In the genomic region with DNA sequence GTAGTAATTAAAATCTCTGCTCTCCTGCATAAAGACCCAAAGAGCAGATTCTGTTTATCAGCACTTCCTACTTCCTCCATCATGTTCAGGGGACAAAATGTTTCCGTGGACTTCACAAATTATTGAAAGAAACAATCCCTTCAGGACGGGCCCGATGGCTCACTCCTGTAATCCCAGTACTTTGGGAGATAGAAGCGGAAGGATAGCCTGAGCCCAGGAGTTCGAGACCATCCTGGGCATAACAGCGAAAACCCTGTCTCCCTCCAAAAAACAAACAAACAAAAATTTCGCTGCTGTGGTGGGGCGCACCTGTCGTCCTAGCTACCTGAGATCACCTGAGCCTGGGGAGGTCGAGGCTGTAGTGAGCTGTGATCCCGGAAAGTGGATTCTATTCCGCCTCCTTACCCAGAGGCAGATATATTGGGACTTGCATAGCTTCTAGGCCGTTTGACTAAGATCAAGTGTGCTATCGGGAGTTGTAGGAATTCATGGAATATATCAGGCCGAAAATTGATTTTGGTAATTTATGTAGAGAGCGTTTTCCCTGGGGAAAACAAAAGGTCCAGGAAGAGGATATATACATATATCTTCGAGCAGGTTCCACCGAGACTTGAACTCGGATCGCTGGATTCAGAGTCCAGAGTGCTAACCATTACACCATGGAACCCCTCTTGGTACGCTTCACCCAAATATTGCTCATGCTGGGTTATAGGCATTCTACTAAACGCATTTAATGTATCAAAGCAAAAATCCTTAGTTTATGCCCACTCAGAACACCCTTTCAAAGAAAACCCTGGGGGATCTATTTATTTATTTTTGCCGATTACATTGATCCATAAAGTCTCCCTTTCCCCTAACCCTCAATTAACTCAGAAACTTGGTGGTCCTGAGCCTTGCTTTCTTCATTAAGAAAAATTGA, we compare ENCODE assay signal across 1 cellular context.
TF ChIP-seq lines count a peak whose summit lies in the region.

No MANE protein-coding gene starts in this region.

TF ChIP-seq in HepG2, 621 proteins besides CTCF, POLR2A, EP300 and RAD21 (continued from another document and continues in another):
- TF ChIP-seq, protein P1, sequence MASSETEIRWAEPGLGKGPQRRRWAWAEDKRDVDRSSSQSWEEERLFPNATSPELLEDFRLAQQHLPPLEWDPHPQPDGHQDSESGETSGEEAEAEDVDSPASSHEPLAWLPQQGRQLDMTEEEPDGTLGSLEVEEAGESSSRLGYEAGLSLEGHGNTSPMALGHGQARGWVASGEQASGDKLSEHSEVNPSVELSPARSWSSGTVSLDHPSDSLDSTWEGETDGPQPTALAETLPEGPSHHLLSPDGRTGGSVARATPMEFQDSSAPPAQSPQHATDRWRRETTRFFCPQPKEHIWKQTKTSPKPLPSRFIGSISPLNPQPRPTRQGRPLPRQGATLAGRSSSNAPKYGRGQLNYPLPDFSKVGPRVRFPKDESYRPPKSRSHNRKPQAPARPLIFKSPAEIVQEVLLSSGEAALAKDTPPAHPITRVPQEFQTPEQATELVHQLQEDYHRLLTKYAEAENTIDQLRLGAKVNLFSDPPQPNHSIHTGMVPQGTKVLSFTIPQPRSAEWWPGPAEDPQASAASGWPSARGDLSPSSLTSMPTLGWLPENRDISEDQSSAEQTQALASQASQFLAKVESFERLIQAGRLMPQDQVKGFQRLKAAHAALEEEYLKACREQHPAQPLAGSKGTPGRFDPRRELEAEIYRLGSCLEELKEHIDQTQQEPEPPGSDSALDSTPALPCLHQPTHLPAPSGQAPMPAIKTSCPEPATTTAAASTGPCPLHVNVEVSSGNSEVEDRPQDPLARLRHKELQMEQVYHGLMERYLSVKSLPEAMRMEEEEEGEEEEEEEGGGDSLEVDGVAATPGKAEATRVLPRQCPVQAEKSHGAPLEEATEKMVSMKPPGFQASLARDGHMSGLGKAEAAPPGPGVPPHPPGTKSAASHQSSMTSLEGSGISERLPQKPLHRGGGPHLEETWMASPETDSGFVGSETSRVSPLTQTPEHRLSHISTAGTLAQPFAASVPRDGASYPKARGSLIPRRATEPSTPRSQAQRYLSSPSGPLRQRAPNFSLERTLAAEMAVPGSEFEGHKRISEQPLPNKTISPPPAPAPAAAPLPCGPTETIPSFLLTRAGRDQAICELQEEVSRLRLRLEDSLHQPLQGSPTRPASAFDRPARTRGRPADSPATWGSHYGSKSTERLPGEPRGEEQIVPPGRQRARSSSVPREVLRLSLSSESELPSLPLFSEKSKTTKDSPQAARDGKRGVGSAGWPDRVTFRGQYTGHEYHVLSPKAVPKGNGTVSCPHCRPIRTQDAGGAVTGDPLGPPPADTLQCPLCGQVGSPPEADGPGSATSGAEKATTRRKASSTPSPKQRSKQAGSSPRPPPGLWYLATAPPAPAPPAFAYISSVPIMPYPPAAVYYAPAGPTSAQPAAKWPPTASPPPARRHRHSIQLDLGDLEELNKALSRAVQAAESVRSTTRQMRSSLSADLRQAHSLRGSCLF (CRISPR knock-in tag; IDR thresholded peaks at IDR 0.05; ENCODE audit: borderline replicate concordance) = no peak
- TF ChIP-seq ISL2 (CRISPR knock-in tag; IDR thresholded peaks at IDR 0.05) (peak; percentile 47), RFX1 (IDR thresholded peaks at IDR 0.05) (no peak), CHD4 (IDR thresholded peaks at IDR 0.05; ENCODE audit: borderline replicate concordance, low read length) (peak; percentile 8; the same call in 1 of the 2 replicates), ELF4 (CRISPR knock-in tag; IDR thresholded peaks at IDR 0.05; ENCODE audit: borderline replicate concordance) (no peak), BCL6 (CRISPR knock-in tag; IDR thresholded peaks at IDR 0.05) (no peak), MTA1 (CRISPR knock-in tag; IDR thresholded peaks at IDR 0.05; ENCODE audit: borderline replicate concordance) (no peak), NFIB (CRISPR knock-in tag; IDR thresholded peaks at IDR 0.05; ENCODE audit: borderline replicate concordance) (no peak), ZC3H13 (CRISPR knock-in tag; IDR thresholded peaks at IDR 0.05) (no peak), ZNF253 (CRISPR knock-in tag; IDR thresholded peaks at IDR 0.05; ENCODE audit: borderline replicate concordance) (no peak), ZNF550 (CRISPR knock-in tag; IDR thresholded peaks at IDR 0.05; ENCODE audit: borderline replicate concordance) (no peak), IKZF4 (CRISPR knock-in tag; IDR thresholded peaks at IDR 0.05; ENCODE audit: borderline replicate concordance, low read depth, not compliant biosample characterization) (no peak), FOXJ3 (CRISPR knock-in tag; IDR thresholded peaks at IDR 0.05; ENCODE audit: borderline replicate concordance) (no peak), HDAC6 (IDR thresholded peaks at IDR 0.05; ENCODE audit: low read depth, low read length) (no peak), TOPORS (CRISPR knock-in tag; IDR thresholded peaks at IDR 0.05) (no peak), XBP1 (CRISPR knock-in tag; IDR thresholded peaks at IDR 0.05) (0 out of 2 replicates have a peak, but pooled peaks have one; percentile 20), THYN1 (CRISPR knock-in tag; IDR thresholded peaks at IDR 0.05; ENCODE audit: borderline replicate concordance, low read depth) (no peak), NFIC (IDR thresholded peaks at IDR 0.05; ENCODE audit: low read length) (peak; percentile 46; the same call in 1 of the 2 replicates), CENPX (CRISPR knock-in tag; IDR thresholded peaks at IDR 0.05) (no peak), MBNL3 (CRISPR knock-in tag; conservative IDR thresholded peaks at IDR 0.05) (no peak), U2AF1 (optimal IDR thresholded peaks at IDR 0.05; ENCODE audit: low read depth, low read length) (no peak), SALL2 (CRISPR knock-in tag; IDR thresholded peaks at IDR 0.05) (no peak), SIN3A (IDR thresholded peaks at IDR 0.05; ENCODE audit: borderline replicate concordance, low read depth, low read length) (no peak), ZNF121 (CRISPR knock-in tag; IDR thresholded peaks at IDR 0.05) (0 out of 2 replicates have a peak, but pooled peaks have one; percentile 12), ZNF788 (CRISPR knock-in tag; IDR thresholded peaks at IDR 0.05; ENCODE audit: borderline replicate concordance) (no peak), NFE2 (CRISPR knock-in tag; IDR thresholded peaks at IDR 0.05) (no peak), ZNF549 (CRISPR knock-in tag; IDR thresholded peaks at IDR 0.05) (no peak), CREM (IDR thresholded peaks at IDR 0.05) (no peak), CREM (CRISPR knock-in tag; IDR thresholded peaks at IDR 0.05) (no peak), RBFOX2 (IDR thresholded peaks at IDR 0.05; ENCODE audit: low read depth, low read length) (no peak), ZNF746 (CRISPR knock-in tag; IDR thresholded peaks at IDR 0.05) (no peak), NCOR1 (IDR thresholded peaks at IDR 0.05; ENCODE audit: borderline replicate concordance, low read length) (0 out of 2 replicates have a peak, but pooled peaks have one; percentile 23), ZNF446 (CRISPR knock-in tag; IDR thresholded peaks at IDR 0.05) (no peak), ARID2 (CRISPR knock-in tag; IDR thresholded peaks at IDR 0.05; ENCODE audit: borderline replicate concordance) (0 out of 2 replicates have a peak, but pooled peaks have one; percentile 66), MIXL1 (CRISPR knock-in tag; IDR thresholded peaks at IDR 0.05) (no peak), HIVEP1 (CRISPR knock-in tag; IDR thresholded peaks at IDR 0.05) (no peak), ZNF24 (IDR thresholded peaks at IDR 0.05) (peak; percentile 96), CAMTA2 (CRISPR knock-in tag; IDR thresholded peaks at IDR 0.05; ENCODE audit: borderline replicate concordance) (no peak)
- TF ChIP-seq, protein P2, sequence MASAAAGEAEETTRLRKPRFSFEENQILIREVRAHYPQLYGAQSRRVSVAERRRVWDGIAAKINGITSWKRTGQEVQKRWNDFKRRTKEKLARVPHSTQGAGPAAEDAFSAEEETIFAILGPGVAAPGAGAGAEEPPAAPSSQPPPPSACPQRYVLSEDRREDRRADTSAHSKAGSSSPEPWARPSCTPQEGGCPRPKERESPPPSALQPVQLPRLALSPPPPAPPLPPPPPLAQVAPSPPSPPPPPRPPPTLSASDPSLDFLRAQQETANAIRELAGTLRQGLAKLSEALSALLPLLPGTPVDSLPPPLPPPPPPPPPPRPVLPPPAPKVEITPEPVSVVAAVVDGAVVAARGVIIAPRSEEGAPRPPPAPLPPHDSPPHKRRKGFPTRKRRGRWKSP (CRISPR knock-in tag; IDR thresholded peaks at IDR 0.05) = peak; percentile 57; the same call in 1 of the 2 replicates
- TF ChIP-seq, protein P3, sequence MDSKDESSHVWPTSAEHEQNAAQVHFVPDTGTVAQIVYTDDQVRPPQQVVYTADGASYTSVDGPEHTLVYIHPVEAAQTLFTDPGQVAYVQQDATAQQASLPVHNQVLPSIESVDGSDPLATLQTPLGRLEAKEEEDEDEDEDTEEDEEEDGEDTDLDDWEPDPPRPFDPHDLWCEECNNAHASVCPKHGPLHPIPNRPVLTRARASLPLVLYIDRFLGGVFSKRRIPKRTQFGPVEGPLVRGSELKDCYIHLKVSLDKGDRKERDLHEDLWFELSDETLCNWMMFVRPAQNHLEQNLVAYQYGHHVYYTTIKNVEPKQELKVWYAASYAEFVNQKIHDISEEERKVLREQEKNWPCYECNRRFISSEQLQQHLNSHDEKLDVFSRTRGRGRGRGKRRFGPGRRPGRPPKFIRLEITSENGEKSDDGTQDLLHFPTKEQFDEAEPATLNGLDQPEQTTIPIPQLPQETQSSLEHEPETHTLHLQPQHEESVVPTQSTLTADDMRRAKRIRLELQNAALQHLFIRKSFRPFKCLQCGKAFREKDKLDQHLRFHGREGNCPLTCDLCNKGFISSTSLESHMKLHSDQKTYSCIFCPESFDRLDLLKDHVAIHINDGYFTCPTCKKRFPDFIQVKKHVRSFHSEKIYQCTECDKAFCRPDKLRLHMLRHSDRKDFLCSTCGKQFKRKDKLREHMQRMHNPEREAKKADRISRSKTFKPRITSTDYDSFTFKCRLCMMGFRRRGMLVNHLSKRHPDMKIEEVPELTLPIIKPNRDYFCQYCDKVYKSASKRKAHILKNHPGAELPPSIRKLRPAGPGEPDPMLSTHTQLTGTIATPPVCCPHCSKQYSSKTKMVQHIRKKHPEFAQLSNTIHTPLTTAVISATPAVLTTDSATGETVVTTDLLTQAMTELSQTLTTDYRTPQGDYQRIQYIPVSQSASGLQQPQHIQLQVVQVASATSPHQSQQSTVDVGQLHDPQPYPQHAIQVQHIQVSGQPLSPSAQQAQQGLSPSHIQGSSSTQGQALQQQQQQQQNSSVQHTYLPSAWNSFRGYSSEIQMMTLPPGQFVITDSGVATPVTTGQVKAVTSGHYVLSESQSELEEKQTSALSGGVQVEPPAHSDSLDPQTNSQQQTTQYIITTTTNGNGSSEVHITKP (CRISPR knock-in tag; IDR thresholded peaks at IDR 0.05; ENCODE audit: low read depth) = no peak
- TF ChIP-seq, protein P4, sequence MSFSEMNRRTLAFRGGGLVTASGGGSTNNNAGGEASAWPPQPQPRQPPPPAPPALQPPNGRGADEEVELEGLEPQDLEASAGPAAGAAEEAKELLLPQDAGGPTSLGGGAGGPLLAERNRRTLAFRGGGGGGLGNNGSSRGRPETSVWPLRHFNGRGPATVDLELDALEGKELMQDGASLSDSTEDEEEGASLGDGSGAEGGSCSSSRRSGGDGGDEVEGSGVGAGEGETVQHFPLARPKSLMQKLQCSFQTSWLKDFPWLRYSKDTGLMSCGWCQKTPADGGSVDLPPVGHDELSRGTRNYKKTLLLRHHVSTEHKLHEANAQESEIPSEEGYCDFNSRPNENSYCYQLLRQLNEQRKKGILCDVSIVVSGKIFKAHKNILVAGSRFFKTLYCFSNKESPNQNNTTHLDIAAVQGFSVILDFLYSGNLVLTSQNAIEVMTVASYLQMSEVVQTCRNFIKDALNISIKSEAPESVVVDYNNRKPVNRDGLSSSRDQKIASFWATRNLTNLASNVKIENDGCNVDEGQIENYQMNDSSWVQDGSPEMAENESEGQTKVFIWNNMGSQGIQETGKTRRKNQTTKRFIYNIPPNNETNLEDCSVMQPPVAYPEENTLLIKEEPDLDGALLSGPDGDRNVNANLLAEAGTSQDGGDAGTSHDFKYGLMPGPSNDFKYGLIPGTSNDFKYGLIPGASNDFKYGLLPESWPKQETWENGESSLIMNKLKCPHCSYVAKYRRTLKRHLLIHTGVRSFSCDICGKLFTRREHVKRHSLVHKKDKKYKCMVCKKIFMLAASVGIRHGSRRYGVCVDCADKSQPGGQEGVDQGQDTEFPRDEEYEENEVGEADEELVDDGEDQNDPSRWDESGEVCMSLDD (CRISPR knock-in tag; IDR thresholded peaks at IDR 0.05; ENCODE audit: borderline replicate concordance) = peak; percentile 47; the same call in 1 of the 2 replicates
- TF ChIP-seq, protein P5, sequence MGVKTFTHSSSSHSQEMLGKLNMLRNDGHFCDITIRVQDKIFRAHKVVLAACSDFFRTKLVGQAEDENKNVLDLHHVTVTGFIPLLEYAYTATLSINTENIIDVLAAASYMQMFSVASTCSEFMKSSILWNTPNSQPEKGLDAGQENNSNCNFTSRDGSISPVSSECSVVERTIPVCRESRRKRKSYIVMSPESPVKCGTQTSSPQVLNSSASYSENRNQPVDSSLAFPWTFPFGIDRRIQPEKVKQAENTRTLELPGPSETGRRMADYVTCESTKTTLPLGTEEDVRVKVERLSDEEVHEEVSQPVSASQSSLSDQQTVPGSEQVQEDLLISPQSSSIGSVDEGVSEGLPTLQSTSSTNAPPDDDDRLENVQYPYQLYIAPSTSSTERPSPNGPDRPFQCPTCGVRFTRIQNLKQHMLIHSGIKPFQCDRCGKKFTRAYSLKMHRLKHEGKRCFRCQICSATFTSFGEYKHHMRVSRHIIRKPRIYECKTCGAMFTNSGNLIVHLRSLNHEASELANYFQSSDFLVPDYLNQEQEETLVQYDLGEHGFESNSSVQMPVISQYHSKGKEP (CRISPR knock-in tag; IDR thresholded peaks at IDR 0.05) = no peak
- TF ChIP-seq, protein P6, sequence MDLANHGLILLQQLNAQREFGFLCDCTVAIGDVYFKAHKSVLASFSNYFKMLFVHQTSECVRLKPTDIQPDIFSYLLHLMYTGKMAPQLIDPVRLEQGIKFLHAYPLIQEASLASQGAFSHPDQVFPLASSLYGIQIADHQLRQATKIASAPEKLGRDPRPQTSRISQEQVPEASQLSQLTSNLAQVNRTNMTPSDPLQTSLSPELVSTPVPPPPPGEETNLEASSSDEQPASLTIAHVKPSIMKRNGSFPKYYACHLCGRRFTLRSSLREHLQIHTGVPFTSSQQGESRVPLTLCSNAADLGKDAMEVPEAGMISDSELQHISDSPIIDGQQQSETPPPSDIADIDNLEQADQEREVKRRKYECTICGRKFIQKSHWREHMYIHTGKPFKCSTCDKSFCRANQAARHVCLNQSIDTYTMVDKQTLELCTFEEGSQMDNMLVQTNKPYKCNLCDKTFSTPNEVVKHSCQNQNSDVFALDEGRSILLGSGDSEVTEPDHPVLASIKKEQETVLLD (CRISPR knock-in tag; IDR thresholded peaks at IDR 0.05; ENCODE audit: low read depth) = no peak
- TF ChIP-seq, protein P7, sequence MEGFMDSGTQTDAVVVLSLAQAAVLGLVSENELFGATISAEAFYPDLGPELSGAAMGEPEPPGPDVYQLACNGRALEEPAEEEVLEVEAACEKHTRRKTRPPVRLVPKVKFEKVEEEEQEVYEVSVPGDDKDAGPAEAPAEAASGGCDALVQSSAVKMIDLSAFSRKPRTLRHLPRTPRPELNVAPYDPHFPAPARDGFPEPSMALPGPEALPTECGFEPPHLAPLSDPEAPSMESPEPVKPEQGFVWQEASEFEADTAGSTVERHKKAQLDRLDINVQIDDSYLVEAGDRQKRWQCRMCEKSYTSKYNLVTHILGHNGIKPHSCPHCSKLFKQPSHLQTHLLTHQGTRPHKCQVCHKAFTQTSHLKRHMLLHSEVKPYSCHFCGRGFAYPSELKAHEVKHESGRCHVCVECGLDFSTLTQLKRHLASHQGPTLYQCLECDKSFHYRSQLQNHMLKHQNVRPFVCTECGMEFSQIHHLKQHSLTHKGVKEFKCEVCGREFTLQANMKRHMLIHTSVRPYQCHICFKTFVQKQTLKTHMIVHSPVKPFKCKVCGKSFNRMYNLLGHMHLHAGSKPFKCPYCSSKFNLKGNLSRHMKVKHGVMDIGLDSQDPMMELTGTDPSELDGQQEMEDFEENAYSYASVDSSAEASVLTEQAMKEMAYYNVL (CRISPR knock-in tag; IDR thresholded peaks at IDR 0.05; ENCODE audit: borderline replicate concordance) = no peak
